Comparison of ENCODE assay signal across 8 cellular contexts in the genomic region with DNA sequence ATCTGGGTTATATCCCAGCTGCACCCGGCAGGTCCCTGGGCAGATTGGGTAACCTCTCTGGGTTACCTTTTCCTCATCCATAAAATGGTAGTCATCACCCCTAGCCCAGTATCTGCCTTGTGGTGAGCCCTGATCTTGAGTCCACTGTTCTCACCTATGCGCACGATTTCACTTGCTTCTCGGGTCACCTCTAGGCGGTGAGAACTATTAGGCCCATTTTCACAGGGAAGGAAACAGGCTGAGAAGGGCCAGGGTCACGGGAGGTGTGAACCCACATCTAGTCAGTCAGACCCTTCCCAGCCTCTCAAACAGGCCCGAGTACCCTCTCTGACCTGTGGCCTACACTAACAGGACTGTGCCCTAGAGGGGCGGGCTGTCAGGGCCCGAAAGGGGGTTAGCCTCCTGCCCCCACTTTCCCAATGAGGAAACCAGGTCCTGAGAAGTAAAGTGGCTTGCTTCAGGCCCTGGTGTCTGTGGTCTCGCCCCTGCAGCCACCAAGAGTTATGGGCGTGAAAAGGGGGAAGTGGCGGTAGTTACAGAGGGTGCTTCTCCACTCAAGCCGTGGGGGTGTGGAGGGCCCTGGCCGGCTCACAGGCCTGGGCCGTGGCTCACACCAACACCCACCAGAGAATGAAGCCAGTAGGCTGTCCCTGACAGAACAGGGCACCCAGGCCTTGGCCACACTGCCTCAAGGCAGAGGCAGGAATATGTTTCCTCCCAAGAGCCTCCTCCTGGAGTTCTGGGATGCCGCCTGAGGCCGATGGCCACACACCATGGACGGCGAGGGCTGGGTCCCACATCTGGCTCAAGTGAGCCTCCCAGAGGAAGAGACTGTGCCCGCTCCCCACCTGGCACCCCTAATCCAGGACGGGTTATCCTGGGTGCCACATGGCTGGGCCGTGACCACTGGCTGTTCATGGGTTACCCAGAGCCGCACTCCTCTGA. TPM values are rescaled to one million over a fixed set of nuclear protein-coding genes. Genes with fewer than 3 reads are reported as not detected.
DNase-seq lines count a peak whose midpoint lies in the region; ATAC-seq and FAIRE-seq lines count a peak whose summit lies in the region.

No MANE protein-coding gene starts in this region.

- WGBS in thymus = 73% methylated on average over 23 of the region's 23 CpGs

- peak overlapping the region; percentile 76 for H3K4me3 Mint-ChIP-seq in activated naive CD4-positive, alpha-beta T cell treated with anti-CD3 and anti-CD28 coated beads, Interleukin-2, amount 10 ng/mL, durations not matched to agents 7 days and 5 days
- peak overlapping the region; percentile 63 for H3K4me3 Mint-ChIP-seq in activated naive CD8-positive, alpha-beta T cell

- H3K27me3 Mint-ChIP-seq in activated naive CD4-positive, alpha-beta T cell treated with anti-CD3 and anti-CD28 coated beads, Interleukin-2, amount 10 ng/mL, durations not matched to agents 7 days and 5 days = no peaks in the 10 kb centered on the region
- H3K27me3 Mint-ChIP-seq in activated naive CD8-positive, alpha-beta T cell = no peaks in the 10 kb centered on the region

- no peaks in the 10 kb centered on the region for H3K9me3 ChIP-seq in thymus (ENCODE audit: control insufficient read depth)

- H3K4me1 Mint-ChIP-seq in activated naive CD4-positive, alpha-beta T cell treated with anti-CD3 and anti-CD28 coated beads, Interleukin-2, amount 10 ng/mL, durations not matched to agents 7 days and 5 days = peaks cover 95% of the 10 kb centered on the region
- H3K4me1 Mint-ChIP-seq in activated naive CD8-positive, alpha-beta T cell (ENCODE audit: low read depth) = peaks cover 84% of the 10 kb centered on the region

- in situ Hi-C loops in ACHN (cut with HindIII; ENCODE audit: low pct_ligation_motif_present, low pct_unique_long_range_greater_than_20kb, low sequenced_read_pairs) = no loop called here

- no peak for DNase-seq in activated naive CD4-positive, alpha-beta T cell treated with anti-CD3 and anti-CD28 coated beads, Interleukin-2, amount 10 ng/mL, durations not matched to agents 7 days and 5 days
- no peak for DNase-seq in activated naive CD4-positive, alpha-beta T cell treated with anti-CD3 and anti-CD28 coated beads, Interleukin-2, amount 50 U/mL, for 16 hours
- DNase-seq in frontal cortex (ENCODE audit: low spot score in 2 of 2) = no peak
- no peak for DNase-seq in ACHN
- no peak for DNase-seq in AG20443 (ENCODE audit: low spot score)

- no peaks in the 10 kb centered on the region for H3K27me3 ChIP-seq in thymus (ENCODE audit: control insufficient read depth, insufficient read depth)

- peaks cover 7% of the 10 kb centered on the region for H3K36me3 ChIP-seq in thymus (ENCODE audit: control insufficient read depth, insufficient read depth)

- no peak overlapping the region for H3K4me3 ChIP-seq in thymus (ENCODE audit: low read length)

- FAIRE-seq in frontal cortex (lab: Jason Lieb, UNC) = no peak

- no peaks in the 10 kb centered on the region for H3K9me3 Mint-ChIP-seq in activated naive CD4-positive, alpha-beta T cell treated with anti-CD3 and anti-CD28 coated beads, Interleukin-2, amount 10 ng/mL, durations not matched to agents 7 days and 5 days
- H3K9me3 Mint-ChIP-seq in activated naive CD8-positive, alpha-beta T cell (ENCODE audit: low read depth) = no peaks in the 10 kb centered on the region

- CTCF ChIA-PET in activated naive CD4-positive, alpha-beta T cell treated with anti-CD3 and anti-CD28 coated beads, Interleukin-2, amount 10 ng/mL, durations not matched to agents 7 days and 5 days (lab: Charles Lee) = interaction anchor here (0.8 to 2.1 kb wide), 6 partner anchors 8 to 40 kb away, joined by 3 to 31 read pairs (median 11); a partner anchor contains a TSS

- peak overlapping the region; percentile 34 for H3K27ac ChIP-seq in thymus (ENCODE audit: low read depth)

- peaks cover 9% of the 10 kb centered on the region for H3K4me1 ChIP-seq in thymus (ENCODE audit: control insufficient read depth, insufficient read depth, low read length)

- peak; percentile 29 for ATAC-seq in HG03196 (IDR thresholded peaks at IDR 0.05; ENCODE audit: unreplicated experiment)

- H3K36me3 Mint-ChIP-seq in activated naive CD4-positive, alpha-beta T cell treated with anti-CD3 and anti-CD28 coated beads, Interleukin-2, amount 10 ng/mL, durations not matched to agents 7 days and 5 days = peaks cover 47% of the 10 kb centered on the region
- no peaks in the 10 kb centered on the region for H3K36me3 Mint-ChIP-seq in activated naive CD8-positive, alpha-beta T cell

- peak overlapping the region; percentile 97 for H3K27ac Mint-ChIP-seq in activated naive CD4-positive, alpha-beta T cell treated with anti-CD3 and anti-CD28 coated beads, Interleukin-2, amount 10 ng/mL, durations not matched to agents 7 days and 5 days
- H3K27ac Mint-ChIP-seq in activated naive CD8-positive, alpha-beta T cell = peak overlapping the region; percentile 94

RNA-seq across cellular contexts. Expression of a gene that starts 19.5 kb away (rescaled TPM):
- polyA plus RNA-seq in thymus = 54.8 TPM
- 0.41 TPM for total RNA-seq in frontal cortex

RNA-seq across cellular contexts. Expression of a gene that starts 56.5 kb away (rescaled TPM):
- 127 TPM for polyA plus RNA-seq in thymus
- total RNA-seq in frontal cortex = 229 TPM
